8 cellular contexts compared by ENCODE assay signal in genomic region chr16:29382961-29383360, GRCh38. TPM values are rescaled to one million over a fixed set of nuclear protein-coding genes. Genes with fewer than 3 reads are reported as not detected.
DNase-seq lines count a peak whose midpoint lies in the region; ATAC-seq and TF ChIP-seq lines count a peak whose summit lies in the region.
"Not testable (repeated sequence)": the region's sequence is repeated elsewhere in the genome, so short reads cannot be mapped to it uniquely, and the experiment has no call there.

No MANE protein-coding gene starts in this region.

- TF ChIP-seq CTCF in CD4-positive, alpha-beta T cell (IDR thresholded peaks at IDR 0.05); OCI-LY7 (conservative IDR thresholded peaks at IDR 0.05; ENCODE audit: low read length); WERI-Rb-1 (IDR thresholded peaks at IDR 0.05; ENCODE audit: low read depth, low read length); parathyroid adenoma (IDR thresholded peaks at IDR 0.05): not testable (repeated sequence)

- POLR2A ChIA-PET in CD4-positive, alpha-beta T cell (lab: Charles Lee): interaction anchor here (0.6 kb wide), 1 partner anchor 296 kb away, joined by 3 read pairs; the partner anchor contains the start of gene QPRT
- POLR2A ChIA-PET in OCI-LY7 (lab: Charles Lee): not testable (repeated sequence)

- not testable (repeated sequence) for H3K27me3 ChIP-seq in CD4-positive, alpha-beta T cell (ENCODE audit: control insufficient read depth, insufficient read depth, low read length); WERI-Rb-1 (ENCODE audit: insufficient read depth, low read depth, severe bottlenecking); parathyroid adenoma (ENCODE audit: control insufficient read depth, insufficient read depth, low read length)

- H3K36me3 ChIP-seq in OCI-LY7 (ENCODE audit: insufficient read depth, low read length); WERI-Rb-1; parathyroid adenoma (ENCODE audit: control insufficient read depth, insufficient read depth, low read length): not testable (repeated sequence)

- H3K4me3 Mint-ChIP-seq in CD4-positive, alpha-beta T cell: peak overlapping the region; percentile 75
- H3K4me3 Mint-ChIP-seq in central memory CD8-positive, alpha-beta T cell: peak overlapping the region; percentile 3

- H3K9me3 ChIP-seq in CD4-positive, alpha-beta T cell (ENCODE audit: control insufficient read depth, low read length); OCI-LY7 (ENCODE audit: low read length); WERI-Rb-1 (ENCODE audit: severe bottlenecking); parathyroid adenoma (ENCODE audit: control insufficient read depth, low read length): not testable (repeated sequence)

- CTCF ChIA-PET in CD4-positive, alpha-beta T cell (lab: Charles Lee); OCI-LY7 (lab: Charles Lee; ENCODE audit: unreplicated experiment): not testable (repeated sequence)

- H3K4me3 ChIP-seq in OCI-LY7 (ENCODE audit: low read depth, low read length, poor library complexity, severe bottlenecking): peak overlapping the region; percentile 58
- H3K4me3 ChIP-seq in WERI-Rb-1 (ENCODE audit: low read depth, low read length); parathyroid adenoma (ENCODE audit: low read depth, low read length): not testable (repeated sequence)

- peak overlapping the region; percentile 60 for H3K4me2 ChIP-seq in OCI-LY7 (ENCODE audit: low read length)
- not testable (repeated sequence) for H3K4me2 ChIP-seq in parathyroid adenoma (ENCODE audit: low read length)

- H3K79me2 ChIP-seq in OCI-LY7 (ENCODE audit: insufficient read depth, low read depth, low read length); parathyroid adenoma: not testable (repeated sequence)

- H3K4me1 Mint-ChIP-seq in CD4-positive, alpha-beta T cell (ENCODE audit: low read depth); central memory CD8-positive, alpha-beta T cell: not testable (repeated sequence)

- DNase-seq in CD4-positive, alpha-beta T cell: peak in 9 of 10 experiments; percentile 2 to 61 (median 15)
- DNase-seq in OCI-LY7 (ENCODE audit: low spot score): peak; percentile 77
- peak; percentile 7 for DNase-seq in WERI-Rb-1
- DNase-seq in activated CD8-positive, alpha-beta memory T cell treated with anti-CD3 and anti-CD28 coated beads for 1 hour (ENCODE audit: extremely low read depth in 1 of 2, low read depth in 1 of 2): peak; percentile 3 to 12
- DNase-seq in activated T-helper 9 cell treated with anti-CD3 and anti-CD28 coated beads, Interleukin-2, amount 50 U/mL, for 16 hours (ENCODE audit: low read depth): peak; percentile 11
- DNase-seq in central memory CD8-positive, alpha-beta T cell (ENCODE audit: low spot score in 2 of 2): peak; percentile 13 to 42
- peak; percentile 34 to 63 (median 48) for DNase-seq in stimulated activated naive CD4-positive, alpha-beta T cell (lab: John Stamatoyannopoulos, UW)

- not testable (repeated sequence) for H3K9ac ChIP-seq in parathyroid adenoma

- peak overlapping the region; percentile 91 for H3K27ac Mint-ChIP-seq in CD4-positive, alpha-beta T cell
- H3K27ac Mint-ChIP-seq in central memory CD8-positive, alpha-beta T cell (ENCODE audit: low read depth): peak overlapping the region; percentile 86

- not testable (repeated sequence) for H3K27ac ChIP-seq in CD4-positive, alpha-beta T cell (ENCODE audit: low read depth, low read length); WERI-Rb-1
- H3K27ac ChIP-seq in OCI-LY7 (ENCODE audit: low read depth, low read length, poor library complexity, severe bottlenecking): peak overlapping the region; percentile 52
- peak overlapping the region; percentile 62 for H3K27ac ChIP-seq in parathyroid adenoma

- H3K9me2 ChIP-seq in OCI-LY7 (ENCODE audit: insufficient read depth, low read length): not testable (repeated sequence)

- not testable (repeated sequence) for H3K36me3 Mint-ChIP-seq in CD4-positive, alpha-beta T cell (ENCODE audit: low read depth); central memory CD8-positive, alpha-beta T cell (ENCODE audit: insufficient read depth)

- not testable (repeated sequence) for H3K9me3 Mint-ChIP-seq in CD4-positive, alpha-beta T cell; central memory CD8-positive, alpha-beta T cell

- H2AFZ ChIP-seq in OCI-LY7 (ENCODE audit: low read length); parathyroid adenoma: not testable (repeated sequence)

- H4K20me1 ChIP-seq in OCI-LY7 (ENCODE audit: insufficient read depth, low read length): not testable (repeated sequence)

- not testable (repeated sequence) for ATAC-seq in CD4-positive, alpha-beta T cell (ENCODE audit: poor library complexity); central memory CD8-positive, alpha-beta T cell (replicated peaks; ENCODE audit: extremely low read depth, poor library complexity, severe bottlenecking)

- H3K4me1 ChIP-seq in OCI-LY7 (ENCODE audit: insufficient read depth, low read length, poor library complexity, severe bottlenecking); parathyroid adenoma: not testable (repeated sequence)

- H3K27me3 Mint-ChIP-seq in CD4-positive, alpha-beta T cell; central memory CD8-positive, alpha-beta T cell: not testable (repeated sequence)

- BruUV-seq in OCI-LY7 (replicated peaks; lab: Mats Ljungman, UMichigan): not testable (repeated sequence)

- intact Hi-C loops in CD4-positive, alpha-beta T cell (cut with DNase I, micrococcal nuclease); OCI-LY7 (cut with micrococcal nuclease; ENCODE audit: unreplicated experiment): not testable (repeated sequence)

RNA-seq across cellular contexts. Expression of gene NPIPB11, which starts 23.6 kb away (rescaled TPM):
- total RNA-seq in CD4-positive, alpha-beta T cell: 1 to 10 TPM; 1.6 to 2.3 TPM
- total RNA-seq in OCI-LY7 (2014; rRNA removed; shearing (Covaris generic)): 0.60 and 1.8 TPM in 2 replicates
- 0.70 and 1.8 TPM in 2 replicates for total RNA-seq in OCI-LY7 (2022)

Comparison
In these comparisons a context has a peak if more than half of its experiments do, and no peak if none do; other contexts are left out.
1. DNase-seq: peak in every context shown above with its lines; median percentile 77 in OCI-LY7; 48 in stimulated activated naive CD4-positive, alpha-beta T cell; 28 in central memory CD8-positive, alpha-beta T cell; 15 in CD4-positive, alpha-beta T cell; 11 in activated T-helper 9 cell treated with anti-CD3 and anti-CD28 coated beads, Interleukin-2, amount 50 U/mL, for 16 hours; 8 in activated CD8-positive, alpha-beta memory T cell treated with anti-CD3 and anti-CD28 coated beads for 1 hour; 7 in WERI-Rb-1.